8 cellular contexts compared by ENCODE assay signal in genomic region chr14:50045039-50045711, GRCh38.
DNase-seq lines count a peak whose midpoint lies in the region; ATAC-seq and TF ChIP-seq lines count a peak whose summit lies in the region.

No MANE protein-coding gene starts in this region.

- no peak for TF ChIP-seq CTCF in cardiac fibroblast (IDR thresholded peaks at IDR 0.05; ENCODE audit: low read depth, low read length)

- 24% methylated on average over 8 of the region's 8 CpGs for WGBS in thymus

- DNase-seq in AG08395 (ENCODE audit: low spot score) (peak; percentile 84), GM19240 (ENCODE audit: insufficient read length, low spot score) (peak; percentile 76), UCSD-AML1 (lab: John Stamatoyannopoulos, UW; ENCODE audit: unreplicated experiment) (peak; percentile 82), cardiac fibroblast (ENCODE audit: low read depth in 2 of 2) (peak; percentile 77 to 86), DMS153 (lab: John Stamatoyannopoulos, UW) (no peak)

- H3K27me3 ChIP-seq in mucosa of rectum (ENCODE audit: control insufficient read depth in 2 of 2, insufficient read depth in 2 of 2, low read length in 2 of 2) (no peaks in the 10 kb centered on the region), thymus (ENCODE audit: control insufficient read depth, insufficient read depth) (no peaks in the 10 kb centered on the region)

- H3K4me3 ChIP-seq in cardiac fibroblast (replicated peaks in 1 of 2; ENCODE audit: low read depth in 2 of 2, low read length in 2 of 2) (no peak overlapping the region), mucosa of rectum (ENCODE audit: low read length in 2 of 2) (no peak overlapping the region), thymus (ENCODE audit: low read length) (no peak overlapping the region)

- peak; percentile 70 for ATAC-seq in HG03432 (IDR thresholded peaks at IDR 0.05; ENCODE audit: unreplicated experiment)

- no peaks in the 10 kb centered on the region for H3K36me3 ChIP-seq in mucosa of rectum (ENCODE audit: control insufficient read depth in 2 of 2, insufficient read depth in 2 of 2, low read length in 2 of 2)
- H3K36me3 ChIP-seq in thymus (ENCODE audit: control insufficient read depth, insufficient read depth) = no peaks in the 10 kb centered on the region

- peak overlapping the region; percentile 50 to 69 for H3K9ac ChIP-seq in mucosa of rectum (ENCODE audit: low read depth in 1 of 2, low read length in 2 of 2)

- peak overlapping the region; percentile 93 to 95 for H3K27ac ChIP-seq in mucosa of rectum (ENCODE audit: low read depth in 2 of 2, low read length in 2 of 2)
- peak overlapping the region; percentile 86 for H3K27ac ChIP-seq in thymus (ENCODE audit: low read depth)

- H3K9me3 ChIP-seq in mucosa of rectum (ENCODE audit: control insufficient read depth in 2 of 2, low read length in 2 of 2) (no peaks in the 10 kb centered on the region), thymus (ENCODE audit: control insufficient read depth) (no peaks in the 10 kb centered on the region)

- H3K4me1 ChIP-seq in mucosa of rectum (ENCODE audit: control insufficient read depth in 2 of 2, insufficient read depth in 2 of 2, low read length in 2 of 2) (peaks cover 50 to 52% of the 10 kb centered on the region in 2 donors), thymus (ENCODE audit: control insufficient read depth, insufficient read depth, low read length) (peaks cover 28% of the 10 kb centered on the region)
